ENCODE assay signal across 2 cellular contexts in genomic region chr6:132520953-132521352, GRCh38.
TF ChIP-seq lines count a peak whose summit lies in the region.

No MANE protein-coding gene starts in this region.

TF ChIP-seq in IMR-90, 13 proteins besides CTCF, POLR2A, EP300 and RAD21:
- TF ChIP-seq MXI1 (IDR thresholded peaks at IDR 0.05; ENCODE audit: borderline replicate concordance, low read depth, low read length) (no peak), MAZ (IDR thresholded peaks at IDR 0.05; ENCODE audit: borderline replicate concordance, low read depth, low read length) (no peak)

TF ChIP-seq in GM23338, 12 proteins besides CTCF, POLR2A, EP300 and RAD21:
- no peak for TF ChIP-seq STAT1 (IDR thresholded peaks at IDR 0.05; ENCODE audit: unreplicated experiment)
- TF ChIP-seq EZH2phosphoT487 (IDR thresholded peaks at IDR 0.05; ENCODE audit: unreplicated experiment), result no peak
- TF ChIP-seq ZNF114 (CRISPR knock-in tag; IDR thresholded peaks at IDR 0.05), result no peak
- no peak for TF ChIP-seq ZNF331 (CRISPR knock-in tag; IDR thresholded peaks at IDR 0.05; ENCODE audit: low read depth)
- no peak for TF ChIP-seq EZH2 (IDR thresholded peaks at IDR 0.05; ENCODE audit: low read depth, unreplicated experiment)
TF ChIP-seq in GM23338: peak in this region for 0.
